9 cellular contexts compared by ENCODE assay signal in genomic region chr3:185900228-185900627, GRCh38. TPM values are rescaled to one million over a fixed set of nuclear protein-coding genes. Genes with fewer than 3 reads are reported as not detected.
DNase-seq lines count a peak whose midpoint lies in the region; ATAC-seq and TF ChIP-seq lines count a peak whose summit lies in the region.
"Had no signal": no experiment of that assay in that cellular context is flagged by ENCODE, and none has a peak within 500 bp of the region (broad histone marks: within the 10 kb centered on the region; RNA-seq: fewer than 3 reads in every experiment).

No MANE protein-coding gene starts in this region.

- H3K9me3 ChIP-seq in PC-3 (ENCODE audit: low read length), result no peaks in the 10 kb centered on the region

- peak; percentile 100 for ATAC-seq in PC-3
- no peak for ATAC-seq in stimulated activated naive B cell treated with anti-CD40 and anti-IgM and Interleukin-4, amounts not matched to agents 10 μg/mL and 1 μg/mL and 100 μg/mL, for 72 hours (replicated peaks)
- ATAC-seq in effector memory CD8-positive, alpha-beta T cell (replicated peaks), result no peak

- peaks cover 11% of the 10 kb centered on the region for H3K4me1 Mint-ChIP-seq in osteocyte (ENCODE audit: unreplicated experiment)
- no peaks in the 10 kb centered on the region for H3K4me1 Mint-ChIP-seq in stimulated activated naive B cell treated with anti-CD40 and anti-IgM and Interleukin-4, amounts not matched to agents 10 μg/mL and 1 μg/mL and 100 μg/mL, for 72 hours
- no peaks in the 10 kb centered on the region for H3K4me1 Mint-ChIP-seq in effector memory CD8-positive, alpha-beta T cell (ENCODE audit: low read depth in 2 of 2)

- no peak overlapping the region for H3K4me3 ChIP-seq in PC-3 (ENCODE audit: low read length)
- H3K4me3 ChIP-seq in epithelial cell of esophagus (ENCODE audit: low read length), result no peak overlapping the region

- H3K27ac ChIP-seq in PC-3 (ENCODE audit: low read length), result peak overlapping the region; percentile 42

- H3K79me2 ChIP-seq in PC-3 (ENCODE audit: low read length), result no peaks in the 10 kb centered on the region

- CTCF ChIA-PET in PC-3 (lab: Charles Lee), result interaction anchor here (0.6 to 1.3 kb wide), 3 partner anchors 33 to 111 kb away, joined by 3 to 6 read pairs (median 3); no protein-coding TSS in a partner anchor

- H3K36me3 ChIP-seq in PC-3 (ENCODE audit: low read depth, low read length), result no peaks in the 10 kb centered on the region

- BruUV-seq in PC-3 (replicated peaks; lab: Mats Ljungman, UMichigan), result no TSS peak

- no peak overlapping the region for H3K4me3 Mint-ChIP-seq in osteocyte (ENCODE audit: unreplicated experiment)
- no peak overlapping the region for H3K4me3 Mint-ChIP-seq in stimulated activated naive B cell treated with anti-CD40 and anti-IgM and Interleukin-4, amounts not matched to agents 10 μg/mL and 1 μg/mL and 100 μg/mL, for 72 hours
- H3K4me3 Mint-ChIP-seq in effector memory CD8-positive, alpha-beta T cell, result no peak overlapping the region

- H3K9me2 ChIP-seq in PC-3 (replicated peaks; ENCODE audit: low read length), result no peaks in the 10 kb centered on the region

- no peaks in the 10 kb centered on the region for H3K27me3 ChIP-seq in PC-3 (ENCODE audit: low read length)

- intact Hi-C loops in PC-3 (cut with micrococcal nuclease), result loop anchor here (5.0 kb wide), 1 partner anchor 68 kb away; no protein-coding TSS in a partner anchor

- POLR2A ChIA-PET in PC-3 (lab: Charles Lee; ENCODE audit: unreplicated experiment), result interaction anchor here (1.0 kb wide), 2 partner anchors 38 to 77 kb away, joined by 3 to 4 read pairs; partner anchors contain the start of gene TRA2B

- H2AFZ ChIP-seq in PC-3 (ENCODE audit: low read length), result no peak overlapping the region

- no peaks in the 10 kb centered on the region for H3K36me3 Mint-ChIP-seq in osteocyte (ENCODE audit: unreplicated experiment)
- peaks cover 0 to 4% of the 10 kb centered on the region in 2 donors for H3K36me3 Mint-ChIP-seq in stimulated activated naive B cell treated with anti-CD40 and anti-IgM and Interleukin-4, amounts not matched to agents 10 μg/mL and 1 μg/mL and 100 μg/mL, for 72 hours
- H3K36me3 Mint-ChIP-seq in effector memory CD8-positive, alpha-beta T cell (ENCODE audit: insufficient read depth), result peaks cover 4% of the 10 kb centered on the region

- no peaks in the 10 kb centered on the region for H3F3A ChIP-seq in PC-3 (ENCODE audit: low read length, unreplicated experiment)

- no peaks in the 10 kb centered on the region for H3K9me3 Mint-ChIP-seq in osteocyte (ENCODE audit: unreplicated experiment)
- H3K9me3 Mint-ChIP-seq in stimulated activated naive B cell treated with anti-CD40 and anti-IgM and Interleukin-4, amounts not matched to agents 10 μg/mL and 1 μg/mL and 100 μg/mL, for 72 hours, result peaks cover 1 to 4% of the 10 kb centered on the region in 2 donors
- H3K9me3 Mint-ChIP-seq in effector memory CD8-positive, alpha-beta T cell, result no peaks in the 10 kb centered on the region

- no peaks in the 10 kb centered on the region for H4K20me1 ChIP-seq in PC-3 (ENCODE audit: low read length)

- peak; percentile 81 for DNase-seq in GM04503 (ENCODE audit: low read depth)
- DNase-seq in PC-3, result peak; percentile 99
- DNase-seq in epithelial cell of esophagus (ENCODE audit: low read depth), result peak; percentile 96
- DNase-seq in osteocyte (ENCODE audit: extremely low spot score, unreplicated experiment), result peak; percentile 83
- no peak for DNase-seq in stimulated activated naive B cell treated with anti-CD40 and anti-IgM and Interleukin-4, amounts not matched to agents 10 μg/mL and 1 μg/mL and 100 μg/mL, for 72 hours
- DNase-seq in NCI-H1436 (lab: John Stamatoyannopoulos, UW), result no peak
- DNase-seq in effector memory CD8-positive, alpha-beta T cell, result no peak
- DNase-seq in NCI-H2081 (lab: John Stamatoyannopoulos, UW), result no peak
- DNase-seq: NCI-H1417 treated with DMSO at 0.1 percent for 48 hours had no signal

- peaks cover 6% of the 10 kb centered on the region for H3K4me1 ChIP-seq in PC-3 (ENCODE audit: insufficient read depth, low read length)

- H3K27me3 Mint-ChIP-seq in osteocyte (ENCODE audit: unreplicated experiment), result no peaks in the 10 kb centered on the region
- H3K27me3 Mint-ChIP-seq in stimulated activated naive B cell treated with anti-CD40 and anti-IgM and Interleukin-4, amounts not matched to agents 10 μg/mL and 1 μg/mL and 100 μg/mL, for 72 hours, result peaks cover 5 to 11% of the 10 kb centered on the region in 2 donors
- H3K27me3 Mint-ChIP-seq in effector memory CD8-positive, alpha-beta T cell, result peaks cover 24 to 42% of the 10 kb centered on the region in 2 donors

- H3K4me2 ChIP-seq in PC-3 (ENCODE audit: low read length), result peak overlapping the region; percentile 28

- peak overlapping the region; percentile 52 for H3K27ac Mint-ChIP-seq in osteocyte (ENCODE audit: unreplicated experiment)
- no peak overlapping the region for H3K27ac Mint-ChIP-seq in stimulated activated naive B cell treated with anti-CD40 and anti-IgM and Interleukin-4, amounts not matched to agents 10 μg/mL and 1 μg/mL and 100 μg/mL, for 72 hours
- no peak overlapping the region for H3K27ac Mint-ChIP-seq in effector memory CD8-positive, alpha-beta T cell

- TF ChIP-seq CTCF in PC-3 (conservative IDR thresholded peaks at IDR 0.05; ENCODE audit: low read depth, low read length) (no peak), epithelial cell of esophagus (IDR thresholded peaks at IDR 0.05; ENCODE audit: insufficient read depth, low read depth, low read length, missing control alignments) (no peak), osteocyte (IDR thresholded peaks at IDR 0.05) (no peak)

- H3K9ac ChIP-seq in PC-3 (ENCODE audit: low read length), result no peak overlapping the region

RNA-seq across cellular contexts. Expression of gene TRA2B, which starts 37.6 kb away (rescaled TPM):
- 279 and 287 TPM in 2 replicates for total RNA-seq in PC-3 (2014; rRNA removed)
- 90.9 and 113 TPM in 2 replicates for total RNA-seq in osteocyte

Comparison
In these comparisons a context has a peak if more than half of its experiments do, and no peak if none do; other contexts are left out.
1. DNase-seq: peak in GM04503 (single experiment), PC-3 (single experiment), epithelial cell of esophagus (single experiment) and osteocyte (single experiment); none in stimulated activated naive B cell treated with anti-CD40 and anti-IgM and Interleukin-4, amounts not matched to agents 10 μg/mL and 1 μg/mL and 100 μg/mL, for 72 hours (single experiment), NCI-H1436 (single experiment), effector memory CD8-positive, alpha-beta T cell (0 of 3) and NCI-H2081 (0 of 2).